Comparison of ENCODE assay signal across 25 cellular contexts in genomic region chr2:237177052-237177451, GRCh38.
"Had no signal": no experiment of that assay in that cellular context is flagged by ENCODE, and none has a peak within 500 bp of the region (broad histone marks: within the 10 kb centered on the region; RNA-seq: fewer than 3 reads in every experiment).

No MANE protein-coding gene starts in this region.

- DNase-seq: activated CD4-positive, alpha-beta T cell treated with anti-CD3 and anti-CD28 coated beads, Interleukin-2, amount 50 U/mL, for 1 hour; activated CD4-positive, CD25-positive, alpha-beta regulatory T cell treated with anti-CD3 and anti-CD28 coated beads, Interleukin-2, amount 50 U/mL, for 72 hours; activated CD8-positive, alpha-beta T cell treated with anti-CD3 and anti-CD28 coated beads for 36 hours; activated naive CD8-positive, alpha-beta T cell treated with anti-CD3 and anti-CD28 coated beads, Interleukin-2, amount 50 U/mL, for 24 hours; activated T-cell treated with anti-CD3 and anti-CD28 coated beads, Interleukin-2, amount 50 U/mL, for 48 hours; amygdala; colonic mucosa; effector memory CD4-positive, alpha-beta T cell; kidney glomerular epithelial cell; lower lobe of right lung; mesendoderm; natural killer cell; occipital lobe; right cardiac atrium; spleen; stimulated activated naive CD4-positive, alpha-beta T cell treated with Interleukin-2 at 50 U/mL for 16 hours; T-helper 9 cell; uterus; WERI-Rb-1 had no signal

- H3K36me3 Mint-ChIP-seq: natural killer cell, neural progenitor cell, type B pancreatic cell had no signal

- H3K36me3 ChIP-seq: colonic mucosa, lower lobe of right lung, spleen, thoracic aorta, uterus, WERI-Rb-1 had no signal

- H3K9me3 ChIP-seq: colonic mucosa, uterus had no signal

- H3K27ac Mint-ChIP-seq: activated CD8-positive, alpha-beta T cell treated with anti-CD3 and anti-CD28 coated beads for 36 hours; activated naive CD4-positive, alpha-beta T cell treated with anti-CD3 and anti-CD28 coated beads, Interleukin-2, amount 50 U/mL, for 24 hours; activated naive CD8-positive, alpha-beta T cell treated with anti-CD3 and anti-CD28 coated beads, Interleukin-2, amount 50 U/mL, for 24 hours; activated T-helper 2 cell treated with anti-CD3 and anti-CD28 coated beads, Interferon-gamma antibody, Interleukin-2, Interleukin-4, amounts not matched to agents 10 μg/mL and 5 μg/mL and 100 μg/mL, durations not matched to agents 14 hours and 24 hours and 36 hours; natural killer cell; neural progenitor cell; type B pancreatic cell had no signal

- H3K4me3 Mint-ChIP-seq: activated CD8-positive, alpha-beta T cell treated with anti-CD3 and anti-CD28 coated beads for 36 hours; activated naive CD4-positive, alpha-beta T cell treated with anti-CD3 and anti-CD28 coated beads, Interleukin-2, amount 50 U/mL, for 24 hours; activated naive CD8-positive, alpha-beta T cell treated with anti-CD3 and anti-CD28 coated beads, Interleukin-2, amount 50 U/mL, for 24 hours; natural killer cell; neural progenitor cell; type B pancreatic cell had no signal

- ATAC-seq: activated CD8-positive, alpha-beta T cell treated with anti-CD3 and anti-CD28 coated beads for 36 hours; activated naive CD8-positive, alpha-beta T cell treated with anti-CD3 and anti-CD28 coated beads, Interleukin-2, amount 50 U/mL, for 24 hours; left lobe of liver; lower lobe of right lung; natural killer cell; right cardiac atrium had no signal

- H3K4me2 ChIP-seq: neural progenitor cell had no signal

- H3K27me3 ChIP-seq: colonic mucosa, neural progenitor cell, uterus had no signal

- H3K4me1 Mint-ChIP-seq: activated naive CD4-positive, alpha-beta T cell treated with anti-CD3 and anti-CD28 coated beads, Interleukin-2, amount 50 U/mL, for 24 hours; activated naive CD8-positive, alpha-beta T cell treated with anti-CD3 and anti-CD28 coated beads, Interleukin-2, amount 50 U/mL, for 24 hours; natural killer cell had no signal

- H2AFZ ChIP-seq: neural progenitor cell had no signal

- H3K4me1 ChIP-seq: colonic mucosa, lower lobe of right lung, neural progenitor cell, spleen had no signal

- H3K4me3 ChIP-seq: colonic mucosa, lower lobe of right lung, neural progenitor cell, spleen, thoracic aorta, uterus had no signal

- H3K9ac ChIP-seq: neural progenitor cell had no signal

- H3K27ac ChIP-seq: colonic mucosa, lower lobe of right lung, neural progenitor cell, spleen, thoracic aorta, uterus, WERI-Rb-1 had no signal
